14 cellular contexts compared by ENCODE assay signal in the genomic region with DNA sequence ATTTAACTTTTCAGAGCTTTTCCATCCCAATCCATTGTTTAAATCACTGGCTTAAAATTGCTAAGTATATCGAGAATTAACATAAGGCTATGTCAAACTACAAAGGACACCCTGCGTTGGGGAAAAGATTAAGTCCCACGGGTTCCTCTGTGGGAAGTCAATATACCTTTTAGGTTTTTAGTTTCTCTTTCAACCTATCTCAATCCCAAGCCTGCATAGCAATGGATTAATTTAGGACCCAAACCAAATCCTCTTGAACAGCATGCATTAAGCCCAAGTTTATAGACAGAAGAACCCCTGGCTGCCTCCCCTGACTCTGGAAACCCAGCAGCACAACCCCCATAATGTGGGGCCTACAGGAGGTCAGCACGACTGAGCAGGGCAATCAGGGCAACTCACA. TPM values are rescaled to one million over a fixed set of nuclear protein-coding genes. Genes with fewer than 3 reads are reported as not detected.
DNase-seq lines count a peak whose midpoint lies in the region; ATAC-seq, FAIRE-seq and TF ChIP-seq lines count a peak whose summit lies in the region.
"Had no signal": no experiment of that assay in that cellular context is flagged by ENCODE, and none has a peak within 500 bp of the region (broad histone marks: within the 10 kb centered on the region; RNA-seq: fewer than 3 reads in every experiment).

No MANE protein-coding gene starts in this region.

- TF ChIP-seq CTCF in GM12878 (IDR thresholded peaks at IDR 0.05 in 2 of 3, conservative IDR thresholded peaks at IDR 0.05 in 1 of 3; ENCODE audit: control insufficient read depth in 2 of 3, extremely low read depth in 1 of 3, insufficient read depth in 1 of 3, low read depth in 3 of 3, low read length in 3 of 3) (no peak), nephron progenitor cell (IDR thresholded peaks at IDR 0.05) (no peak)

- peak overlapping the region; percentile 71 for H3K27ac Mint-ChIP-seq in activated CD4-positive, alpha-beta T cell treated with anti-CD3 and anti-CD28 coated beads, Interleukin-2, amount 10 ng/mL, durations not matched to agents 24 days and 14 days
- peak overlapping the region; percentile 66 for H3K27ac Mint-ChIP-seq in nephron progenitor cell

- no peak for TF ChIP-seq POLR2A in GM12878 (IDR thresholded peaks at IDR 0.05; ENCODE audit: low read depth, low read length)

- peaks cover 40% of the 10 kb centered on the region for H3K4me1 ChIP-seq in HAP-1
- peaks cover 24% of the 10 kb centered on the region for H3K4me1 ChIP-seq in GM12878 (ENCODE audit: control insufficient read depth, insufficient read depth, low read length)

- no peaks in the 10 kb centered on the region; the same call in none of the 2 replicates for H4K20me1 ChIP-seq in GM12878 (ENCODE audit: control insufficient read depth, insufficient read depth)

- H3K79me2 ChIP-seq in GM12878 (ENCODE audit: control insufficient read depth, insufficient read depth, low read length): peaks cover 98% of the 10 kb centered on the region

- ATAC-seq in GM12878: no peak
- no peak for ATAC-seq in HG02798 (IDR thresholded peaks at IDR 0.05; ENCODE audit: poor library complexity, unreplicated experiment)
- ATAC-seq: HCT116 had no signal

- in situ Hi-C loops in HAP-1 (cut with MboI; ENCODE audit: low sequenced_read_pairs): no loop called here
- in situ Hi-C loops in GM12878 (cut with MboI): no loop called here

- H3K9me3 Mint-ChIP-seq in activated CD4-positive, alpha-beta T cell treated with anti-CD3 and anti-CD28 coated beads, Interleukin-2, amount 10 ng/mL, durations not matched to agents 24 days and 14 days: no peaks in the 10 kb centered on the region
- no peaks in the 10 kb centered on the region for H3K9me3 Mint-ChIP-seq in nephron progenitor cell

- FAIRE-seq in GM12878 (lab: Jason Lieb, UNC): no peak

- H3K4me3 ChIP-seq in HAP-1 (no peak overlapping the region), GM12878 (peak overlapping the region; percentile 60; the same call in 1 of the 2 replicates)
- H3K4me3 ChIP-seq: adrenal gland, upper lobe of left lung had no signal

- H3K4me1 Mint-ChIP-seq in activated CD4-positive, alpha-beta T cell treated with anti-CD3 and anti-CD28 coated beads, Interleukin-2, amount 10 ng/mL, durations not matched to agents 24 days and 14 days: peaks cover 59% of the 10 kb centered on the region
- H3K4me1 Mint-ChIP-seq in nephron progenitor cell: peaks cover 66% of the 10 kb centered on the region

- SMC1A ChIA-PET in GM12878 (lab: Charles Lee; ENCODE audit: uncharacterized antibody, unreplicated experiment): interaction anchor here (1.5 kb wide), 1 partner anchor 11 kb away, joined by 3 read pairs; no protein-coding TSS in a partner anchor

- peak overlapping the region; percentile 32 for H3K9ac ChIP-seq in GM12878 (ENCODE audit: control insufficient read depth, insufficient read depth, low read length)

- H3K36me3 Mint-ChIP-seq in activated CD4-positive, alpha-beta T cell treated with anti-CD3 and anti-CD28 coated beads, Interleukin-2, amount 10 ng/mL, durations not matched to agents 24 days and 14 days (ENCODE audit: low read depth): peaks cover 53% of the 10 kb centered on the region
- peaks cover 28% of the 10 kb centered on the region for H3K36me3 Mint-ChIP-seq in nephron progenitor cell (ENCODE audit: low read depth)

- no peaks in the 10 kb centered on the region for H3K27me3 Mint-ChIP-seq in activated CD4-positive, alpha-beta T cell treated with anti-CD3 and anti-CD28 coated beads, Interleukin-2, amount 10 ng/mL, durations not matched to agents 24 days and 14 days
- no peaks in the 10 kb centered on the region for H3K27me3 Mint-ChIP-seq in nephron progenitor cell (ENCODE audit: low read depth, poor library complexity)

- TF ChIP-seq EP300 in GM12878 (IDR thresholded peaks at IDR 0.05; ENCODE audit: borderline replicate concordance in 1 of 2, control insufficient read depth in 1 of 2, low read depth in 2 of 2, low read length in 2 of 2): no peak

- peak overlapping the region; percentile 30 for H3K4me3 Mint-ChIP-seq in activated CD4-positive, alpha-beta T cell treated with anti-CD3 and anti-CD28 coated beads, Interleukin-2, amount 10 ng/mL, durations not matched to agents 24 days and 14 days
- no peak overlapping the region for H3K4me3 Mint-ChIP-seq in nephron progenitor cell

- H3K27me3 ChIP-seq in HAP-1 (ENCODE audit: low read depth) (no peaks in the 10 kb centered on the region), GM12878 (replicated peaks in 1 of 2; ENCODE audit: control insufficient read depth in 2 of 2, insufficient read depth in 2 of 2, low read length in 1 of 2) (no peaks in the 10 kb centered on the region)
- H3K27me3 ChIP-seq: adrenal gland, upper lobe of left lung had no signal

- H2AFZ ChIP-seq in GM12878 (ENCODE audit: control insufficient read depth, low read depth, low read length): no peak overlapping the region

- H3K4me2 ChIP-seq in GM12878 (ENCODE audit: control insufficient read depth, insufficient read depth): peak overlapping the region; percentile 75

- H3K36me3 ChIP-seq in HAP-1 (replicated peaks) (peaks cover 65% of the 10 kb centered on the region), GM12878 (ENCODE audit: control insufficient read depth in 2 of 2, insufficient read depth in 2 of 2, low read length in 1 of 2) (peaks cover 29 to 31% of the 10 kb centered on the region in 2 experiments)

- POLR2A ChIA-PET in GM12878 (lab: Charles Lee): no interaction called here

- intact Hi-C loops in activated CD4-positive, alpha-beta T cell treated with anti-CD3 and anti-CD28 coated beads, Interleukin-2, amount 10 ng/mL, durations not matched to agents 24 days and 14 days (cut with micrococcal nuclease): no loop called here
- intact Hi-C loops in GM12878 (cut with micrococcal nuclease; ENCODE audit: unreplicated experiment): no loop called here

- no TSS peak for BruUV-seq in GM12878 (replicated peaks; lab: Mats Ljungman, UMichigan)

- RAD21 ChIA-PET in GM12878 (lab: Charles Lee; ENCODE audit: unreplicated experiment): no interaction called here

- no peak for DNase-seq in activated CD4-positive, alpha-beta T cell treated with anti-CD3 and anti-CD28 coated beads, Interleukin-2, amount 10 ng/mL, durations not matched to agents 24 days and 14 days
- DNase-seq in activated CD4-positive, alpha-beta T cell treated with anti-CD3 and anti-CD28 coated beads for 4 hours: no peak
- DNase-seq in HAP-1 (ENCODE audit: low spot score in 2 of 2) (peak; percentile 73 to 92), GM12878 (ENCODE audit: low read depth, low spot score) (no peak), nephron progenitor cell (no peak), NCI-H446 treated with DMSO at 0.1 percent for 48 hours (lab: John Stamatoyannopoulos, UW) (no peak), NCI-H2081 treated with DMSO at 0.1 percent for 48 hours (lab: John Stamatoyannopoulos, UW) (no peak)
- DNase-seq: adrenal gland, DMS79, NCI-H146, occipital lobe, upper lobe of left lung had no signal

- CTCF ChIA-PET in GM12878 (lab: Yijun Ruan, JAX): interaction anchor here (3.5 kb wide), 1 partner anchor 30 kb away, joined by 15 read pairs; no protein-coding TSS in a partner anchor

- WGBS in GM12878 (ENCODE audit: insufficient coverage, insufficient replicate concordance, low lambda C conversion rate, missing lambda C conversion rate): 2% methylated on average over 3 of the region's 4 CpGs

- H3K9me3 ChIP-seq in HAP-1: no peaks in the 10 kb centered on the region
- no peaks in the 10 kb centered on the region for H3K9me3 ChIP-seq in GM12878 (replicated peaks; ENCODE audit: control insufficient read depth, insufficient read depth, low read length)
- H3K9me3 ChIP-seq: adrenal gland, upper lobe of left lung had no signal

- peak overlapping the region; percentile 38; the same call in 1 of the 2 replicates for H3K27ac ChIP-seq in GM12878 (ENCODE audit: control insufficient read depth, insufficient read depth)
- H3K27ac ChIP-seq: adrenal gland, upper lobe of left lung had no signal

- no peak for TF ChIP-seq RAD21 in GM12878 (IDR thresholded peaks at IDR 0.05; ENCODE audit: insufficient read depth, low read depth, low read length)

RNA-seq across cellular contexts. Expression of a gene that starts 6.3 kb away (rescaled TPM):
- total RNA-seq in activated CD4-positive, alpha-beta T cell treated with anti-CD3 and anti-CD28 coated beads, Interleukin-2, amount 10 ng/mL, durations not matched to agents 24 days and 14 days: 64.6 and 66.3 TPM in 2 replicates
- total RNA-seq in GM12878 (2013; cell fraction: nucleolus; rRNA removed): 26.9 and 31.0 TPM in 2 replicates
- total RNA-seq in GM12878 (2014; rRNA removed): 59.0 and 62.9 TPM in 2 replicates
- 28.7 and 30.1 TPM in 2 replicates for total RNA-seq in GM12878 (2014; rRNA removed; fragmentation: Illumina TruSeq; extraction: Trizol)
- total RNA-seq in GM12878 (2021): 56.3 and 60.2 TPM in 2 replicates
- polyA plus RNA-seq in GM12878 (2011; ENCODE audit: low read depth): 12.7 TPM
- 35.4 and 48.5 TPM in 2 replicates for polyA plus RNA-seq in GM12878 (2011; rRNA removed)
- polyA plus RNA-seq in GM12878 (2011; cell fraction: cytosol; rRNA removed): 50.6 and 63.1 TPM in 2 replicates
- 32.4 and 40.6 TPM in 2 replicates for polyA plus RNA-seq in GM12878 (2011; cell fraction: nucleus; rRNA removed)
- 27.2 and 36.2 TPM in 2 replicates for polyA plus RNA-seq in GM12878 (2012)
- 14.4 and 23.3 TPM in 2 replicates for polyA plus RNA-seq in GM12878 (2014; fragmentation: Illumina TruSeq; extraction: Trizol)
- 10 to 100 TPM; 10.4 to 16.1 TPM for polyA plus RNA-seq in GM12878 (2014; fragmentation: Nextera tagmentation; extraction: Ambion mirVana)
- 55.7 and 59.3 TPM in 2 replicates for polyA plus RNA-seq in GM12878 (2014; rRNA removed)
- polyA plus RNA-seq in GM12878 (2016; fragmentation: Nextera tagmentation; extraction: Ambion mirVana): 10 to 100 TPM; 61.7 to 64.0 TPM
- polyA minus RNA-seq in GM12878 (2011; rRNA and poly(A)+ RNA removed): 25.7 and 41.9 TPM in 2 replicates
- polyA minus RNA-seq in GM12878 (2011; cell fraction: cytosol; rRNA and poly(A)+ RNA removed): 16.9 and 21.2 TPM in 2 replicates
- 8.0 and 14.2 TPM in 2 replicates for polyA minus RNA-seq in GM12878 (2011; cell fraction: nucleus; rRNA and poly(A)+ RNA removed)

RNA-seq across cellular contexts. Expression of a gene that starts 29.0 kb away (rescaled TPM):
- total RNA-seq in activated CD4-positive, alpha-beta T cell treated with anti-CD3 and anti-CD28 coated beads, Interleukin-2, amount 10 ng/mL, durations not matched to agents 24 days and 14 days: 2.4 and 2.5 TPM in 2 replicates
- 2.8 and 4.2 TPM in 2 replicates for total RNA-seq in GM12878 (2013; cell fraction: nucleolus; rRNA removed)
- 0.76 and 0.96 TPM in 2 replicates for total RNA-seq in GM12878 (2014; rRNA removed)
- total RNA-seq in GM12878 (2014; rRNA removed; fragmentation: Illumina TruSeq; extraction: Trizol): 0.45 and 0.74 TPM in 2 replicates
- total RNA-seq in GM12878 (2021): 0.56 and 0.90 TPM in 2 replicates
- 1.1 TPM for polyA plus RNA-seq in GM12878 (2011; ENCODE audit: low read depth)
- 0.38 and 0.59 TPM in 2 replicates for polyA plus RNA-seq in GM12878 (2011; rRNA removed)
- 0.92 and 1.1 TPM in 2 replicates for polyA plus RNA-seq in GM12878 (2011; cell fraction: cytosol; rRNA removed)
- 2.5 and 2.9 TPM in 2 replicates for polyA plus RNA-seq in GM12878 (2011; cell fraction: nucleus; rRNA removed)
- 1.4 and 2.2 TPM in 2 replicates for polyA plus RNA-seq in GM12878 (2012)
- polyA plus RNA-seq in GM12878 (2014; fragmentation: Illumina TruSeq; extraction: Trizol): 0.24 and 0.62 TPM in 2 replicates
- polyA plus RNA-seq in GM12878 (2014; fragmentation: Nextera tagmentation; extraction: Ambion mirVana): under 1 TPM in 1 of 2 experiments, not detected in 1; 0.07 TPM
- polyA plus RNA-seq in GM12878 (2014; rRNA removed): 0.72 and 1.1 TPM in 2 replicates
- polyA plus RNA-seq in GM12878 (2016; fragmentation: Nextera tagmentation; extraction: Ambion mirVana): 1 to 10 TPM in 1 of 2 experiments, under 1 TPM in 1; 0.62 to 1.1 TPM
- 0.88 TPM in 1 of 2 replicates, not detected in the other for polyA minus RNA-seq in GM12878 (2011; rRNA and poly(A)+ RNA removed)
- polyA minus RNA-seq in GM12878 (2011; cell fraction: cytosol; rRNA and poly(A)+ RNA removed): 0.83 TPM in 1 of 2 replicates, not detected in the other
- polyA minus RNA-seq in GM12878 (2011; cell fraction: nucleus; rRNA and poly(A)+ RNA removed): 0.73 and 0.96 TPM in 2 replicates

RNA-seq across cellular contexts. Expression of a gene that starts 36.5 kb away (rescaled TPM):
- 0.02 TPM in 2 replicates for total RNA-seq in activated CD4-positive, alpha-beta T cell treated with anti-CD3 and anti-CD28 coated beads, Interleukin-2, amount 10 ng/mL, durations not matched to agents 24 days and 14 days
- total RNA-seq in GM12878 (2013; cell fraction: nucleolus; rRNA removed): 0.02 TPM in 1 of 2 replicates, not detected in the other
- not detected in 2 replicates for total RNA-seq in GM12878 (2014; rRNA removed)
- total RNA-seq in GM12878 (2014; rRNA removed; fragmentation: Illumina TruSeq; extraction: Trizol): not detected in 2 replicates
- 0.03 and 0.10 TPM in 2 replicates for total RNA-seq in GM12878 (2021)
- 0.05 TPM for polyA plus RNA-seq in GM12878 (2011; ENCODE audit: low read depth)
- polyA plus RNA-seq in GM12878 (2011; rRNA removed): 0.03 TPM in 1 of 2 replicates, not detected in the other
- polyA plus RNA-seq in GM12878 (2011; cell fraction: cytosol; rRNA removed): not detected in 2 replicates
- polyA plus RNA-seq in GM12878 (2011; cell fraction: nucleus; rRNA removed): not detected in 2 replicates
- polyA plus RNA-seq in GM12878 (2012): 0.03 TPM in 2 replicates
- polyA plus RNA-seq in GM12878 (2014; fragmentation: Illumina TruSeq; extraction: Trizol): not detected in 2 replicates
- not detected for polyA plus RNA-seq in GM12878 (2014; fragmentation: Nextera tagmentation; extraction: Ambion mirVana)
- not detected in 2 replicates for polyA plus RNA-seq in GM12878 (2014; rRNA removed)
- polyA plus RNA-seq in GM12878 (2016; fragmentation: Nextera tagmentation; extraction: Ambion mirVana): not detected
- polyA minus RNA-seq in GM12878 (2011; rRNA and poly(A)+ RNA removed): not detected in 2 replicates
- 0.42 TPM in 1 of 2 replicates, not detected in the other for polyA minus RNA-seq in GM12878 (2011; cell fraction: cytosol; rRNA and poly(A)+ RNA removed)
- polyA minus RNA-seq in GM12878 (2011; cell fraction: nucleus; rRNA and poly(A)+ RNA removed): under 0.01 and 0.19 TPM in 2 replicates

RNA-seq across cellular contexts. Expression of a gene that starts 50.6 kb away (rescaled TPM):
- 25.8 and 31.5 TPM in 2 replicates for total RNA-seq in activated CD4-positive, alpha-beta T cell treated with anti-CD3 and anti-CD28 coated beads, Interleukin-2, amount 10 ng/mL, durations not matched to agents 24 days and 14 days
- total RNA-seq in GM12878 (2013; cell fraction: nucleolus; rRNA removed): 118 and 130 TPM in 2 replicates
- total RNA-seq in GM12878 (2014; rRNA removed) (45.8 and 49.3 TPM in 2 replicates), GM12878 (2014; rRNA removed; fragmentation: Illumina TruSeq; extraction: Trizol) (20.3 and 21.0 TPM in 2 replicates), GM12878 (2021) (39.6 and 40.3 TPM in 2 replicates)
- 9.9 TPM for polyA plus RNA-seq in GM12878 (2011; ENCODE audit: low read depth)
- polyA plus RNA-seq in GM12878 (2011; rRNA removed) (10.2 and 14.9 TPM in 2 replicates), GM12878 (2014; fragmentation: Illumina TruSeq; extraction: Trizol) (4.9 and 14.5 TPM in 2 replicates), GM12878 (2014; fragmentation: Nextera tagmentation; extraction: Ambion mirVana) (1 to 10 TPM; 1.9 to 2.2 TPM), GM12878 (2014; rRNA removed) (30.0 and 30.7 TPM in 2 replicates), GM12878 (2016; fragmentation: Nextera tagmentation; extraction: Ambion mirVana) (10 to 100 TPM; 19.8 to 21.7 TPM)
- polyA plus RNA-seq in GM12878 (2011; cell fraction: cytosol; rRNA removed): 23.7 and 36.1 TPM in 2 replicates
- 47.6 and 57.0 TPM in 2 replicates for polyA plus RNA-seq in GM12878 (2011; cell fraction: nucleus; rRNA removed)
- 22.6 and 24.5 TPM in 2 replicates for polyA plus RNA-seq in GM12878 (2012)
- 38.5 and 63.1 TPM in 2 replicates for polyA minus RNA-seq in GM12878 (2011; rRNA and poly(A)+ RNA removed)
- polyA minus RNA-seq in GM12878 (2011; cell fraction: cytosol; rRNA and poly(A)+ RNA removed): 15.9 and 17.0 TPM in 2 replicates
- polyA minus RNA-seq in GM12878 (2011; cell fraction: nucleus; rRNA and poly(A)+ RNA removed): 15.6 and 33.9 TPM in 2 replicates

Comparison
In these comparisons a context has a peak if more than half of its experiments do, and no peak if none do; other contexts are left out.
1. DNase-seq: peak in HAP-1 (2 of 2); none in activated CD4-positive, alpha-beta T cell treated with anti-CD3 and anti-CD28 coated beads, Interleukin-2, amount 10 ng/mL, durations not matched to agents 24 days and 14 days (single experiment), activated CD4-positive, alpha-beta T cell treated with anti-CD3 and anti-CD28 coated beads for 4 hours (0 of 2), GM12878 (single experiment), nephron progenitor cell (single experiment), NCI-H446 treated with DMSO at 0.1 percent for 48 hours (single experiment) and NCI-H2081 treated with DMSO at 0.1 percent for 48 hours (single experiment).